In genomic region chr11:14422052-14422813, GRCh38 we compare ENCODE assay signal across 8 cellular contexts.
DNase-seq lines count a peak whose midpoint lies in the region; ATAC-seq, FAIRE-seq and TF ChIP-seq lines count a peak whose summit lies in the region.

No MANE protein-coding gene starts in this region.

- H3K36me3 Mint-ChIP-seq in naive thymus-derived CD8-positive, alpha-beta T cell, result peaks cover 0 to 3% (median 3%) of the 10 kb centered on the region in 3 donors

- H3K27ac ChIP-seq in AG04450 (ENCODE audit: low read depth, low read length) (peak overlapping the region; percentile 88), HUES6 (ENCODE audit: low read depth, low read length) (peak overlapping the region; percentile 44; the same call in 1 of the 2 replicates)

- H3K4me1 ChIP-seq in HUES6 (ENCODE audit: control insufficient read depth, insufficient read depth, low read length), result peaks cover 29% of the 10 kb centered on the region

- no peak overlapping the region for H3K4me3 ChIP-seq in AG04450 (ENCODE audit: low read depth, low read length)
- H3K4me3 ChIP-seq in HUES6 (ENCODE audit: low read depth, low read length), result peak overlapping the region; percentile 43

- no peaks in the 10 kb centered on the region for H3K36me3 ChIP-seq in HUES6 (ENCODE audit: control insufficient read depth, insufficient read depth, low read length)

- ATAC-seq in omental fat pad (ENCODE audit: low FRiP score) (peak; percentile 100), GM21786 (IDR thresholded peaks at IDR 0.05; ENCODE audit: unreplicated experiment) (no peak)
- ATAC-seq in naive thymus-derived CD8-positive, alpha-beta T cell, result no peak

- peaks cover 4 to 7% (median 5%) of the 10 kb centered on the region in 4 donors for H3K4me1 Mint-ChIP-seq in naive thymus-derived CD8-positive, alpha-beta T cell

- H3K9ac ChIP-seq in HUES6 (ENCODE audit: low read length), result peak overlapping the region; percentile 75

- H3K9me3 ChIP-seq in AG04450 (ENCODE audit: control insufficient read depth, insufficient read depth, low read length), result no peaks in the 10 kb centered on the region
- no peaks in the 10 kb centered on the region for H3K9me3 ChIP-seq in HUES6 (ENCODE audit: control insufficient read depth, insufficient read depth, low read depth, low read length)

- no peaks in the 10 kb centered on the region for H3K27me3 Mint-ChIP-seq in naive thymus-derived CD8-positive, alpha-beta T cell

- POLR2A ChIA-PET in AG04450 (lab: Yijun Ruan, JAX), result interaction anchor here (0.6 to 2.5 kb wide), 25 partner anchors 9 to 164 kb away, joined by 3 to 28 read pairs (median 4); partner anchors contain the start of gene PSMA1
- POLR2A ChIA-PET in naive thymus-derived CD8-positive, alpha-beta T cell (lab: Charles Lee), result no interaction called here

- H3K27me3 ChIP-seq in AG04450 (ENCODE audit: control insufficient read depth, insufficient read depth, low read length) (no peaks in the 10 kb centered on the region), HUES6 (ENCODE audit: control insufficient read depth, insufficient read depth, low read length) (no peaks in the 10 kb centered on the region)

- TF ChIP-seq CTCF in AG04450 (IDR thresholded peaks at IDR 0.05; ENCODE audit: low read depth, low read length) (no peak), omental fat pad (IDR thresholded peaks at IDR 0.05) (no peak)

- DNase-seq in AG04450 (ENCODE audit: low read depth, low spot score), result peak; percentile 100
- peak; percentile 16 for DNase-seq in globus pallidus (ENCODE audit: low spot score)
- peak; percentile 64 for DNase-seq in omental fat pad (ENCODE audit: low spot score)
- DNase-seq in naive thymus-derived CD8-positive, alpha-beta T cell, result no peak
- no peak for DNase-seq in NOMO-1 treated with DMSO at 0.1 percent for 48 hours (lab: John Stamatoyannopoulos, UW; ENCODE audit: unreplicated experiment)

- H3K4me3 Mint-ChIP-seq in naive thymus-derived CD8-positive, alpha-beta T cell, result no peak overlapping the region

- FAIRE-seq in TTC549 (lab: Jason Lieb, UNC), result peak; percentile 19

- peak overlapping the region in 1 of 10 donors; percentile 55 for H3K27ac Mint-ChIP-seq in naive thymus-derived CD8-positive, alpha-beta T cell

- CTCF ChIA-PET in AG04450 (lab: Charles Lee), result interaction anchor here (1.1 to 3.6 kb wide), 5 partner anchors 9 to 121 kb away, joined by 3 to 27 read pairs (median 6); no protein-coding TSS in a partner anchor

- H3K9me3 Mint-ChIP-seq in naive thymus-derived CD8-positive, alpha-beta T cell, result no peaks in the 10 kb centered on the region

Comparison
In these comparisons a context has a peak if more than half of its experiments do, and no peak if none do; other contexts are left out.
1. DNase-seq: peak in AG04450 (single experiment), globus pallidus (single experiment) and omental fat pad (single experiment); none in naive thymus-derived CD8-positive, alpha-beta T cell (0 of 10) and NOMO-1 treated with DMSO at 0.1 percent for 48 hours (single experiment).